1 cellular context compared by ENCODE assay signal in the genomic region with DNA sequence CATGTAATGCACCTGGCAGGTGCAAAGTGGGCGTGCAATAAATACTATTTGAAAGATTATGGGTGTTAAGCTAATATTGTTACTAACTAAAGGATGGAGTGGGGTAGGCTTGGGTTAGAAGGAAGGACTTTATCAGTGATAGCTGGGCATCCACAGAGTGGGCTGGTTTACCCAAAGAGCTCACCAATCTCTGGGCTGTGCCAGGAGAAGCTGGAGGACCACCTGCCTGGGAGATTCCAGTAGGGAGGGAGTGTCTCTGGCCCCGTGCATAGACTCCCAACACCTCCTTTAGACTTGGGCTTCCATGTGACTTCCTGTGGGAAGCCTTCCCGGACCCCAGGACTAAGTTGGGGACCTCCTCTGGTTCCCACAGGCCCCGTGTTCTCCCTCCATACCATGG.
TF ChIP-seq lines count a peak whose summit lies in the region.

No MANE protein-coding gene starts in this region.

TF ChIP-seq in IMR-90, 13 proteins besides CTCF, POLR2A, EP300 and RAD21 (continued from another document):
- TF ChIP-seq USF2 (IDR thresholded peaks at IDR 0.05; ENCODE audit: low read depth, low read length): no peak
- TF ChIP-seq NFE2L2 (IDR thresholded peaks at IDR 0.05; ENCODE audit: low read depth, low read length): no peak
- TF ChIP-seq, protein P1, sequence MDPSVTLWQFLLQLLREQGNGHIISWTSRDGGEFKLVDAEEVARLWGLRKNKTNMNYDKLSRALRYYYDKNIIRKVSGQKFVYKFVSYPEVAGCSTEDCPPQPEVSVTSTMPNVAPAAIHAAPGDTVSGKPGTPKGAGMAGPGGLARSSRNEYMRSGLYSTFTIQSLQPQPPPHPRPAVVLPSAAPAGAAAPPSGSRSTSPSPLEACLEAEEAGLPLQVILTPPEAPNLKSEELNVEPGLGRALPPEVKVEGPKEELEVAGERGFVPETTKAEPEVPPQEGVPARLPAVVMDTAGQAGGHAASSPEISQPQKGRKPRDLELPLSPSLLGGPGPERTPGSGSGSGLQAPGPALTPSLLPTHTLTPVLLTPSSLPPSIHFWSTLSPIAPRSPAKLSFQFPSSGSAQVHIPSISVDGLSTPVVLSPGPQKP (IDR thresholded peaks at IDR 0.05; ENCODE audit: borderline replicate concordance, low read depth, low read length): no peak
- no peak for TF ChIP-seq SMC3 (IDR thresholded peaks at IDR 0.05; ENCODE audit: low read depth, low read length)
- no peak for TF ChIP-seq CEBPB (IDR thresholded peaks at IDR 0.05; ENCODE audit: low read depth, low read length)
